Comparison of ENCODE assay signal across 20 cellular contexts in genomic region chr4:147117400-147117799, GRCh38.
DNase-seq lines count a peak whose midpoint lies in the region; ATAC-seq, FAIRE-seq and TF ChIP-seq lines count a peak whose summit lies in the region.
"Had no signal": no experiment of that assay in that cellular context is flagged by ENCODE, and none has a peak within 500 bp of the region (broad histone marks: within the 10 kb centered on the region; RNA-seq: fewer than 3 reads in every experiment).

No MANE protein-coding gene starts in this region.

- CTCF ChIA-PET in HepG2 (lab: Yijun Ruan, JAX; ENCODE audit: low intra/inter-chr PET ratio, low total read pairs): no interaction called here

- no peak overlapping the region for H3K4me2 ChIP-seq in HepG2 (ENCODE audit: low read depth, low read length)

- no peak for FAIRE-seq in pancreas (lab: Jason Lieb, UNC)
- FAIRE-seq in HepG2 (lab: Jason Lieb, UNC): no peak

- H3K27ac ChIP-seq in right atrium auricular region: peak overlapping the region; percentile 70 to 82
- no peak overlapping the region for H3K27ac ChIP-seq in pancreas
- H3K27ac ChIP-seq in HepG2 (ENCODE audit: extremely low read length, insufficient read depth, low read length): no peak overlapping the region

- H3K36me3 ChIP-seq in BE2C (no peaks in the 10 kb centered on the region), adipocyte (ENCODE audit: control insufficient read depth, insufficient read depth, low read length, severe bottlenecking) (no peaks in the 10 kb centered on the region), right atrium auricular region (no peaks in the 10 kb centered on the region), pancreas (no peaks in the 10 kb centered on the region), HepG2 (replicated peaks in 1 of 2; ENCODE audit: control insufficient read depth in 1 of 2, insufficient read depth in 2 of 2, low read length in 2 of 2) (no peaks in the 10 kb centered on the region)

- H3K4me3 ChIP-seq in BE2C (ENCODE audit: low read depth, low read length) (no peak overlapping the region), adipocyte (ENCODE audit: low read length) (peak overlapping the region; percentile 45), right atrium auricular region (no peak overlapping the region), pancreas (no peak overlapping the region), HepG2 (replicated peaks in 1 of 3; ENCODE audit: insufficient read depth in 1 of 3, low read depth in 2 of 3, low read length in 3 of 3) (no peak overlapping the region)

- peak; percentile 22 for DNase-seq in BE2C
- no peak for DNase-seq in adipocyte (ENCODE audit: low read depth)
- DNase-seq in right atrium auricular region (ENCODE audit: low spot score): no peak
- DNase-seq in pancreas: no peak
- no peak for DNase-seq in stimulated activated CD4-positive, alpha-beta T cell treated with anti-CD3 and anti-CD28 coated beads, Interleukin-4, amount 100 ng/mL, for 4 hours
- DNase-seq in HepG2 (ENCODE audit: low spot score): no peak
- DNase-seq: activated CD4-positive, alpha-beta memory T cell treated with anti-CD3 and anti-CD28 coated beads, Interleukin-2, amount 10 ng/mL, durations not matched to agents 7 days and 5 days; amniotic stem cell; CD8-positive, alpha-beta T cell; erythroblast; GOT3; hippocampal formation; natural killer cell; NCI-H187 treated with DMSO at 0.1 percent for 48 hours; NCI-H526; stimulated activated CD4-positive, alpha-beta T cell treated with anti-CD3 and anti-CD28 coated beads, Interleukin-2, amount 100 ng/mL, for 24 hours; trophoblast cell had no signal

- TF ChIP-seq CTCF in BE2C (IDR thresholded peaks at IDR 0.05; ENCODE audit: low read depth, low read length) (no peak), right atrium auricular region (IDR thresholded peaks at IDR 0.05) (no peak), pancreas (IDR thresholded peaks at IDR 0.05) (no peak), HepG2 (CRISPR knock-in tag; IDR thresholded peaks at IDR 0.05) (no peak)

- H3K9ac ChIP-seq in adipocyte (ENCODE audit: low read length) (peak overlapping the region; percentile 50), HepG2 (ENCODE audit: insufficient read depth, low read depth, low read length) (no peak overlapping the region)

- intact Hi-C loops in pancreas (cut with DNase I) (no loop called here), HepG2 (cut with micrococcal nuclease; ENCODE audit: unreplicated experiment) (no loop called here)

- no TSS peak for BruUV-seq in HepG2 (replicated peaks; lab: Mats Ljungman, UMichigan)

- no peak for TF ChIP-seq RAD21 in HepG2 (CRISPR knock-in tag; IDR thresholded peaks at IDR 0.05)

- H2AFZ ChIP-seq in HepG2 (ENCODE audit: low read length): no peak overlapping the region

- no peaks in the 10 kb centered on the region for H3K27me3 ChIP-seq in BE2C
- H3K27me3 ChIP-seq in adipocyte (replicated peaks; ENCODE audit: control insufficient read depth, insufficient read depth, low read length): no peaks in the 10 kb centered on the region
- no peaks in the 10 kb centered on the region for H3K27me3 ChIP-seq in right atrium auricular region
- H3K27me3 ChIP-seq in pancreas: no peaks in the 10 kb centered on the region
- H3K27me3 ChIP-seq in HepG2 (ENCODE audit: control insufficient read depth in 1 of 2, insufficient read depth in 2 of 2, low read length in 2 of 2): no peaks in the 10 kb centered on the region

- in situ Hi-C loops in HepG2 (cut with HindIII; ENCODE audit: extremely low pct_ligation_motif_present, low pct_unique_long_range_greater_than_20kb): no loop called here

- H3K9me3 ChIP-seq in BE2C: no peaks in the 10 kb centered on the region
- no peaks in the 10 kb centered on the region for H3K9me3 ChIP-seq in adipocyte (ENCODE audit: control insufficient read depth, low read length)
- peaks cover 0 to 8% of the 10 kb centered on the region in 2 donors for H3K9me3 ChIP-seq in right atrium auricular region
- H3K9me3 ChIP-seq in pancreas: no peaks in the 10 kb centered on the region
- no peaks in the 10 kb centered on the region for H3K9me3 ChIP-seq in HepG2 (ENCODE audit: low read length)

- peak in 3 of 4 donors; percentile 54 to 71 (median 54) for ATAC-seq in pancreas
- no peak for ATAC-seq in GM18867 (IDR thresholded peaks at IDR 0.05; ENCODE audit: unreplicated experiment)
- no peak for ATAC-seq in HG03097 (IDR thresholded peaks at IDR 0.05; ENCODE audit: low FRiP score, unreplicated experiment)
- ATAC-seq in HepG2: no peak
- ATAC-seq: CD8-positive, alpha-beta T cell; left lobe of liver; natural killer cell had no signal

- TF ChIP-seq EP300 in HepG2 (IDR thresholded peaks at IDR 0.05; ENCODE audit: low read depth in 2 of 2, low read length in 2 of 2) (no peak), HepG2 (CRISPR knock-in tag; IDR thresholded peaks at IDR 0.05; ENCODE audit: borderline replicate concordance) (no peak)

- H4K20me1 ChIP-seq in HepG2 (ENCODE audit: insufficient read depth, low read length): no peaks in the 10 kb centered on the region

- no peaks in the 10 kb centered on the region for H3K79me2 ChIP-seq in HepG2 (ENCODE audit: insufficient read depth, low read length)

- TF ChIP-seq POLR2A in HepG2 (IDR thresholded peaks at IDR 0.05; ENCODE audit: insufficient read depth in 1 of 2, low read depth in 2 of 2, low read length in 2 of 2): no peak

- H3K4me1 ChIP-seq in BE2C (no peaks in the 10 kb centered on the region), adipocyte (ENCODE audit: control insufficient read depth, insufficient read depth, low read length) (peaks cover 22% of the 10 kb centered on the region), right atrium auricular region (peaks cover 0 to 29% of the 10 kb centered on the region in 2 donors), pancreas (peaks cover 0 to 6% (median 0%) of the 10 kb centered on the region in 3 donors), HepG2 (ENCODE audit: insufficient read depth, low read length) (no peaks in the 10 kb centered on the region)

- POLR2A ChIA-PET in HepG2 (lab: Yijun Ruan, JAX): no interaction called here

- WGBS in pancreas, 2 donors: 11 to 12% methylated on average over 4 of the region's 4 CpGs
- WGBS in HepG2 (ENCODE audit: low lambda C conversion rate): 0% methylated on average over 4 of the region's 4 CpGs

TF ChIP-seq in HepG2, 621 proteins besides CTCF, POLR2A, EP300 and RAD21:
- TF ChIP-seq TSC22D2 (CRISPR knock-in tag; IDR thresholded peaks at IDR 0.05; ENCODE audit: borderline replicate concordance) (no peak), ZNF513 (CRISPR knock-in tag; conservative IDR thresholded peaks at IDR 0.05) (no peak), SNAPC5 (CRISPR knock-in tag; IDR thresholded peaks at IDR 0.05; ENCODE audit: borderline replicate concordance) (no peak)

Comparison
In these comparisons a context has a peak if more than half of its experiments do, and no peak if none do; other contexts are left out.
1. H3K27ac ChIP-seq: peak in right atrium auricular region (2 of 2); none in pancreas (0 of 4) and HepG2 (single experiment).
2. ATAC-seq: peak in pancreas (3 of 4); none in GM18867 (single experiment), HG03097 (single experiment) and HepG2 (single experiment).